ENCODE assay signal across 1 cellular context in the genomic region with DNA sequence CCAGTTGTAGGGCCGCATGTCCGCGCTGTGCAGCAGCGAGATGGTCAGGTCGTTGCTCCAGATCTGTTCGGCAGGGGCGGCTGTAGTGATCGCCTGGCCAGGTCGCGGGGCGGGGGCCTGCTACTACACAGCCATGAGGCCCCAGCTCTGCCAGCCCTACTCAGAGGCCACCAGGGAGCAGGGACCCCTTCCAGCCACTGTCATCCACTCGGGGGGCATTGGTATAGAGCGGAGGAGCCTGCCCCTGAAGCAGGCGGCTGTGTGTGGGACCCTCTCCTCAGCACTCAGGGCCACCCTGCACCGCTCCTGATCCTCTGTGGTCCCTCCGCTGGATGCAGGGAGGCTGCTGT.
TF ChIP-seq lines count a peak whose summit lies in the region.

No MANE protein-coding gene starts in this region.

TF ChIP-seq in GM23338, 12 proteins besides CTCF, POLR2A, EP300 and RAD21 (continued from another document):
- TF ChIP-seq, protein P1, sequence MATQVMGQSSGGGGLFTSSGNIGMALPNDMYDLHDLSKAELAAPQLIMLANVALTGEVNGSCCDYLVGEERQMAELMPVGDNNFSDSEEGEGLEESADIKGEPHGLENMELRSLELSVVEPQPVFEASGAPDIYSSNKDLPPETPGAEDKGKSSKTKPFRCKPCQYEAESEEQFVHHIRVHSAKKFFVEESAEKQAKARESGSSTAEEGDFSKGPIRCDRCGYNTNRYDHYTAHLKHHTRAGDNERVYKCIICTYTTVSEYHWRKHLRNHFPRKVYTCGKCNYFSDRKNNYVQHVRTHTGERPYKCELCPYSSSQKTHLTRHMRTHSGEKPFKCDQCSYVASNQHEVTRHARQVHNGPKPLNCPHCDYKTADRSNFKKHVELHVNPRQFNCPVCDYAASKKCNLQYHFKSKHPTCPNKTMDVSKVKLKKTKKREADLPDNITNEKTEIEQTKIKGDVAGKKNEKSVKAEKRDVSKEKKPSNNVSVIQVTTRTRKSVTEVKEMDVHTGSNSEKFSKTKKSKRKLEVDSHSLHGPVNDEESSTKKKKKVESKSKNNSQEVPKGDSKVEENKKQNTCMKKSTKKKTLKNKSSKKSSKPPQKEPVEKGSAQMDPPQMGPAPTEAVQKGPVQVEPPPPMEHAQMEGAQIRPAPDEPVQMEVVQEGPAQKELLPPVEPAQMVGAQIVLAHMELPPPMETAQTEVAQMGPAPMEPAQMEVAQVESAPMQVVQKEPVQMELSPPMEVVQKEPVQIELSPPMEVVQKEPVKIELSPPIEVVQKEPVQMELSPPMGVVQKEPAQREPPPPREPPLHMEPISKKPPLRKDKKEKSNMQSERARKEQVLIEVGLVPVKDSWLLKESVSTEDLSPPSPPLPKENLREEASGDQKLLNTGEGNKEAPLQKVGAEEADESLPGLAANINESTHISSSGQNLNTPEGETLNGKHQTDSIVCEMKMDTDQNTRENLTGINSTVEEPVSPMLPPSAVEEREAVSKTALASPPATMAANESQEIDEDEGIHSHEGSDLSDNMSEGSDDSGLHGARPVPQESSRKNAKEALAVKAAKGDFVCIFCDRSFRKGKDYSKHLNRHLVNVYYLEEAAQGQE (IDR thresholded peaks at IDR 0.05; ENCODE audit: unreplicated experiment): no peak
- no peak for TF ChIP-seq CREB1 (CRISPR knock-in tag; IDR thresholded peaks at IDR 0.05; ENCODE audit: low read depth)
- no peak for TF ChIP-seq ZNF114 (CRISPR knock-in tag; IDR thresholded peaks at IDR 0.05)
TF ChIP-seq in GM23338: peak in this region for 0.
